1 cellular context compared by ENCODE assay signal in the genomic region with DNA sequence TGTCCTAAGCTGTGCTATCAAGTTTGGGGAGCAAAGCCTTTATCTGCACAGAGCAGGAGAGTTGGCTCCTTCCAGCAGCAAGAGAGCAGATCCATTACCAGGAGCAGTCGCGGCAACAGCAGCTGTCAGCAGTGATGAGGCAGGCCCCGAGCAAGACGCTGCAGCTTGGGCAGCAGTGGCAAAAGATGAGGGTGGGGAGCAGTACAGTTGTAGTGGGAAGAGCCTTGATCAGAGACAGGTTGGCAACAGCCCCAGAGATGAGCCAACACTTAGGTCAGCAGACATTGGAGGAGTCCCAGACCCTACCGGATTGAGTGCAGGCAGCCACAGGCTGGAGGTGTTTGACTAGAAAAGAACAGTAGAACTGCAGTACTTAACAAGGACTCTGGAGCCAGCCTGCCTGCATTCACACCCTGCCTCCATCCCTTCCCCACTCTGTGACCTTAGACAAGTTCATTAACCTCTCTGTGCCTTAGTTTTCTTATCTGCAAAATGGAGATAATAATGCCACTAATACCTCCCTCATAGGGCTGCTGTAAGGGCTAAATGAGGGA.
TF ChIP-seq lines count a peak whose summit lies in the region.

No MANE protein-coding gene starts in this region.

TF ChIP-seq in GM23338, 12 proteins besides CTCF, POLR2A, EP300 and RAD21 (continued from another document):
- TF ChIP-seq, protein P1, sequence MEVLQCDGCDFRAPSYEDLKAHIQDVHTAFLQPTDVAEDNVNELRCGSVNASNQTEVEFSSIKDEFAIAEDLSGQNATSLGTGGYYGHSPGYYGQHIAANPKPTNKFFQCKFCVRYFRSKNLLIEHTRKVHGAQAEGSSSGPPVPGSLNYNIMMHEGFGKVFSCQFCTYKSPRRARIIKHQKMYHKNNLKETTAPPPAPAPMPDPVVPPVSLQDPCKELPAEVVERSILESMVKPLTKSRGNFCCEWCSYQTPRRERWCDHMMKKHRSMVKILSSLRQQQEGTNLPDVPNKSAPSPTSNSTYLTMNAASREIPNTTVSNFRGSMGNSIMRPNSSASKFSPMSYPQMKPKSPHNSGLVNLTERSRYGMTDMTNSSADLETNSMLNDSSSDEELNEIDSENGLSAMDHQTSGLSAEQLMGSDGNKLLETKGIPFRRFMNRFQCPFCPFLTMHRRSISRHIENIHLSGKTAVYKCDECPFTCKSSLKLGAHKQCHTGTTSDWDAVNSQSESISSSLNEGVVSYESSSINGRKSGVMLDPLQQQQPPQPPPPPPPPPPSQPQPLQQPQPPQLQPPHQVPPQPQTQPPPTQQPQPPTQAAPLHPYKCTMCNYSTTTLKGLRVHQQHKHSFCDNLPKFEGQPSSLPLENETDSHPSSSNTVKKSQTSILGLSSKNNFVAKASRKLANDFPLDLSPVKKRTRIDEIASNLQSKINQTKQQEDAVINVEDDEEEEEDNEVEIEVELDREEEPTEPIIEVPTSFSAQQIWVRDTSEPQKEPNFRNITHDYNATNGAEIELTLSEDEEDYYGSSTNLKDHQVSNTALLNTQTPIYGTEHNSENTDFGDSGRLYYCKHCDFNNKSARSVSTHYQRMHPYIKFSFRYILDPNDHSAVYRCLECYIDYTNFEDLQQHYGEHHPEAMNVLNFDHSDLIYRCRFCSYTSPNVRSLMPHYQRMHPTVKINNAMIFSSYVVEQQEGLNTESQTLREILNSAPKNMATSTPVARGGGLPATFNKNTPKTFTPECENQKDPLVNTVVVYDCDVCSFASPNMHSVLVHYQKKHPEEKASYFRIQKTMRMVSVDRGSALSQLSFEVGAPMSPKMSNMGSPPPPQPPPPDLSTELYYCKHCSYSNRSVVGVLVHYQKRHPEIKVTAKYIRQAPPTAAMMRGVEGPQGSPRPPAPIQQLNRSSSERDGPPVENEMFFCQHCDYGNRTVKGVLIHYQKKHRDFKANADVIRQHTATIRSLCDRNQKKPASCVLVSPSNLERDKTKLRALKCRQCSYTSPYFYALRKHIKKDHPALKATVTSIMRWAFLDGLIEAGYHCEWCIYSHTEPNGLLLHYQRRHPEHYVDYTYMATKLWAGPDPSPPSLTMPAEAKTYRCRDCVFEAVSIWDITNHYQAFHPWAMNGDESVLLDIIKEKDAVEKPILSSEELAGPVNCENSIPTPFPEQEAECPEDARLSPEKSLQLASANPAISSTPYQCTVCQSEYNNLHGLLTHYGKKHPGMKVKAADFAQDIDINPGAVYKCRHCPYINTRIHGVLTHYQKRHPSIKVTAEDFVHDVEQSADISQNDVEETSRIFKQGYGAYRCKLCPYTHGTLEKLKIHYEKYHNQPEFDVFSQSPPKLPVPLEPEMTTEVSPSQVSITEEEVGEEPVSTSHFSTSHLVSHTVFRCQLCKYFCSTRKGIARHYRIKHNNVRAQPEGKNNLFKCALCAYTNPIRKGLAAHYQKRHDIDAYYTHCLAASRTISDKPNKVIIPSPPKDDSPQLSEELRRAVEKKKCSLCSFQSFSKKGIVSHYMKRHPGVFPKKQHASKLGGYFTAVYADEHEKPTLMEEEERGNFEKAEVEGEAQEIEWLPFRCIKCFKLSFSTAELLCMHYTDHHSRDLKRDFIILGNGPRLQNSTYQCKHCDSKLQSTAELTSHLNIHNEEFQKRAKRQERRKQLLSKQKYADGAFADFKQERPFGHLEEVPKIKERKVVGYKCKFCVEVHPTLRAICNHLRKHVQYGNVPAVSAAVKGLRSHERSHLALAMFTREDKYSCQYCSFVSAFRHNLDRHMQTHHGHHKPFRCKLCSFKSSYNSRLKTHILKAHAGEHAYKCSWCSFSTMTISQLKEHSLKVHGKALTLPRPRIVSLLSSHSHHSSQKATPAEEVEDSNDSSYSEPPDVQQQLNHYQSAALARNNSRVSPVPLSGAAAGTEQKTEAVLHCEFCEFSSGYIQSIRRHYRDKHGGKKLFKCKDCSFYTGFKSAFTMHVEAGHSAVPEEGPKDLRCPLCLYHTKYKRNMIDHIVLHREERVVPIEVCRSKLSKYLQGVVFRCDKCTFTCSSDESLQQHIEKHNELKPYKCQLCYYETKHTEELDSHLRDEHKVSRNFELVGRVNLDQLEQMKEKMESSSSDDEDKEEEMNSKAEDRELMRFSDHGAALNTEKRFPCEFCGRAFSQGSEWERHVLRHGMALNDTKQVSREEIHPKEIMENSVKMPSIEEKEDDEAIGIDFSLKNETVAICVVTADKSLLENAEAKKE (CRISPR knock-in tag; IDR thresholded peaks at IDR 0.05): no peak
- TF ChIP-seq STAT1 (IDR thresholded peaks at IDR 0.05; ENCODE audit: unreplicated experiment) (no peak), EZH2phosphoT487 (IDR thresholded peaks at IDR 0.05; ENCODE audit: unreplicated experiment) (no peak), EZH2 (IDR thresholded peaks at IDR 0.05; ENCODE audit: low read depth, unreplicated experiment) (no peak)
- TF ChIP-seq, protein P2, sequence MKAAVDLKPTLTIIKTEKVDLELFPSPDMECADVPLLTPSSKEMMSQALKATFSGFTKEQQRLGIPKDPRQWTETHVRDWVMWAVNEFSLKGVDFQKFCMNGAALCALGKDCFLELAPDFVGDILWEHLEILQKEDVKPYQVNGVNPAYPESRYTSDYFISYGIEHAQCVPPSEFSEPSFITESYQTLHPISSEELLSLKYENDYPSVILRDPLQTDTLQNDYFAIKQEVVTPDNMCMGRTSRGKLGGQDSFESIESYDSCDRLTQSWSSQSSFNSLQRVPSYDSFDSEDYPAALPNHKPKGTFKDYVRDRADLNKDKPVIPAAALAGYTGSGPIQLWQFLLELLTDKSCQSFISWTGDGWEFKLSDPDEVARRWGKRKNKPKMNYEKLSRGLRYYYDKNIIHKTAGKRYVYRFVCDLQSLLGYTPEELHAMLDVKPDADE (IDR thresholded peaks at IDR 0.05): no peak
TF ChIP-seq in GM23338: peak in this region for 0.
